22 cellular contexts compared by ENCODE assay signal in genomic region chr2:221503965-221504364, GRCh38.
"Had no signal": no experiment of that assay in that cellular context is flagged by ENCODE, and none has a peak within 500 bp of the region (broad histone marks: within the 10 kb centered on the region; RNA-seq: fewer than 3 reads in every experiment).

No MANE protein-coding gene starts in this region.

- H3K79me2 ChIP-seq: parathyroid adenoma had no signal

- H3K36me3 ChIP-seq: esophagus muscularis mucosa, gastrocnemius medialis, prostate gland had no signal

- H3K9me3 Mint-ChIP-seq: central memory CD8-positive, alpha-beta T cell; effector memory CD8-positive, alpha-beta T cell; naive thymus-derived CD4-positive, alpha-beta T cell; neural crest cell; type B pancreatic cell had no signal

- ATAC-seq: effector memory CD8-positive, alpha-beta T cell; gastrocnemius medialis; left colon; left ventricle myocardium superior; naive thymus-derived CD4-positive, alpha-beta T cell had no signal

- H3K4me2 ChIP-seq: hepatocyte had no signal

- DNase-seq: cortex of kidney; effector memory CD8-positive, alpha-beta T cell; gastrocnemius medialis; left colon; left ventricle myocardium superior; mesendoderm; naive thymus-derived CD4-positive, alpha-beta T cell; occipital lobe; sigmoid colon; stimulated activated CD4-positive, alpha-beta T cell treated with anti-CD3 and anti-CD28 coated beads, Interleukin-2, amount 100 ng/mL, for 24 hours; stimulated activated CD4-positive, alpha-beta T cell treated with anti-CD3 and anti-CD28 coated beads, Interleukin-4, amount 100 ng/mL, for 4 hours; stimulated activated naive CD4-positive, alpha-beta T cell treated with Interleukin-2 at 50 U/mL for 16 hours had no signal

- H2AFZ ChIP-seq: hepatocyte, parathyroid adenoma had no signal

- H3K4me3 Mint-ChIP-seq: central memory CD8-positive, alpha-beta T cell; effector memory CD8-positive, alpha-beta T cell; naive thymus-derived CD4-positive, alpha-beta T cell; neural crest cell; type B pancreatic cell had no signal

- H3K9me3 ChIP-seq: esophagus muscularis mucosa, gastrocnemius medialis, prostate gland, sigmoid colon had no signal

- H3K27ac ChIP-seq: epithelial cell of prostate, esophagus muscularis mucosa, gastrocnemius medialis, hepatocyte, parathyroid adenoma, prostate gland, sigmoid colon, skin epidermis had no signal

- H3K4me1 ChIP-seq: esophagus muscularis mucosa, prostate gland had no signal

- H3K27me3 ChIP-seq: esophagus muscularis mucosa, gastrocnemius medialis, hepatocyte, sigmoid colon had no signal

- FAIRE-seq: urothelium cell line had no signal

- H3K27ac Mint-ChIP-seq: naive thymus-derived CD4-positive, alpha-beta T cell; type B pancreatic cell had no signal

- H3K4me3 ChIP-seq: esophagus muscularis mucosa, gastrocnemius medialis, hepatocyte, prostate gland, sigmoid colon, skin epidermis had no signal

- H3K27me3 Mint-ChIP-seq: central memory CD8-positive, alpha-beta T cell; effector memory CD8-positive, alpha-beta T cell had no signal

- H3K9ac ChIP-seq: parathyroid adenoma had no signal
